In genomic region chr17:73891001-73891400, GRCh38 we compare ENCODE assay signal across 22 cellular contexts.
A peak's percentile ranks its signal among the peaks of the same experiment; 100 is the strongest.
DNase-seq lines count a peak whose midpoint lies in the region; ATAC-seq, FAIRE-seq and TF ChIP-seq lines count a peak whose summit lies in the region.
"Had no signal": no experiment of that assay in that cellular context is flagged by ENCODE, and none has a peak within 500 bp of the region (broad histone marks: within the 10 kb centered on the region; RNA-seq: fewer than 3 reads in every experiment).

No MANE protein-coding gene starts in this region.

- H3K9me1 ChIP-seq in IMR-90 (ENCODE audit: insufficient read depth, low read length) = no peaks in the 10 kb centered on the region

- H4K5ac ChIP-seq in IMR-90 (ENCODE audit: low read depth, low read length) = no peak overlapping the region
- no peak overlapping the region for H4K5ac ChIP-seq in H1 (ENCODE audit: insufficient read length, low read depth, low read length)

- H4K20me1 ChIP-seq in IMR-90 (ENCODE audit: insufficient read depth, low read length) (no peaks in the 10 kb centered on the region), H1 (replicated peaks in 1 of 2; ENCODE audit: control insufficient read depth in 1 of 2, insufficient read depth in 2 of 2, low read length in 2 of 2) (no peaks in the 10 kb centered on the region), neural cell (ENCODE audit: insufficient read depth) (no peaks in the 10 kb centered on the region)
- H4K20me1 ChIP-seq: BLaER1 treated with 17β-estradiol and CSF1 and Interleukin-3, amounts not matched to agents 10 nM and 100 nM had no signal

- H3K18ac ChIP-seq in IMR-90 (ENCODE audit: low read depth, low read length) (no peak overlapping the region), H1 (ENCODE audit: extremely low read depth, low read length) (no peak overlapping the region)

- BruUV-seq in IMR-90 (replicated peaks; lab: Mats Ljungman, UMichigan) = no TSS peak

- H3K27ac ChIP-seq in IMR-90 (ENCODE audit: insufficient read depth, low read length) (no peak overlapping the region), H1 (ENCODE audit: low read depth, low read length) (no peak overlapping the region), neural cell (ENCODE audit: low read length) (peak overlapping the region; percentile 33), small intestine (ENCODE audit: low read depth in 1 of 2, low read length in 1 of 2) (no peak overlapping the region)
- H3K27ac ChIP-seq: 22Rv1; A549; BLaER1 treated with 17β-estradiol and CSF1 and Interleukin-3, amounts not matched to agents 10 nM and 100 nM; C4-2B had no signal

- intact Hi-C loops in IMR-90 (cut with micrococcal nuclease) = no loop called here

- peaks cover 8% of the 10 kb centered on the region for H3K9me3 Mint-ChIP-seq in nephron progenitor cell
- H3K9me3 Mint-ChIP-seq: CD8-positive, alpha-beta T cell had no signal

- no peaks in the 10 kb centered on the region for H3F3A ChIP-seq in neural cell (ENCODE audit: insufficient read depth, low read length, poor library complexity, severe bottlenecking)

- no peaks in the 10 kb centered on the region for H3K79me2 ChIP-seq in H1 (ENCODE audit: control insufficient read depth in 1 of 2, insufficient read depth in 2 of 2, low read length in 2 of 2)
- no peaks in the 10 kb centered on the region for H3K79me2 ChIP-seq in neural cell (replicated peaks; ENCODE audit: insufficient read depth, low read length)

- POLR2A ChIA-PET in IMR-90 (lab: Charles Lee; ENCODE audit: unreplicated experiment) (no interaction called here), H1 (lab: Charles Lee; ENCODE audit: partially characterized antibody) (no interaction called here)

- H2BK5ac ChIP-seq in IMR-90 (ENCODE audit: low read depth, low read length, poor library complexity, severe bottlenecking) (no peak overlapping the region), H1 (ENCODE audit: low read depth, low read length) (no peak overlapping the region)

- H3K4me2 ChIP-seq in IMR-90 (ENCODE audit: low read depth, low read length) (no peak overlapping the region), H1 (ENCODE audit: insufficient read depth in 1 of 2, low read depth in 2 of 2, low read length in 2 of 2) (no peak overlapping the region), neural cell (ENCODE audit: low read length) (no peak overlapping the region)
- H3K4me2 ChIP-seq: A549; BLaER1 treated with 17β-estradiol and CSF1 and Interleukin-3, amounts not matched to agents 10 nM and 100 nM had no signal

- no peak overlapping the region for H2AFZ ChIP-seq in IMR-90 (replicated peaks; ENCODE audit: low read length, poor library complexity)
- H2AFZ ChIP-seq in H1 (ENCODE audit: low read length) = no peak overlapping the region
- no peak overlapping the region for H2AFZ ChIP-seq in neural cell (ENCODE audit: low read depth, low read length)

- no peaks in the 10 kb centered on the region for H3K4me1 Mint-ChIP-seq in nephron progenitor cell
- H3K4me1 Mint-ChIP-seq: B cell had no signal

- 52% methylated on average over 3 of the region's 8 CpGs; no CpG with 5 or more reads in 1 of the 2 experiments for WGBS in IMR-90 (ENCODE audit: extremely low coverage in 2 of 2, insufficient read length in 1 of 2), 2 experiments
- 96% methylated on average over 8 of the region's 8 CpGs; no CpG with 5 or more reads in 1 of the 2 experiments for WGBS in H1 (ENCODE audit: extremely low coverage in 1 of 2, insufficient coverage in 1 of 2, insufficient read length in 1 of 2, insufficient replicate concordance in 2 of 2, low coverage in 1 of 2, low lambda C conversion rate in 2 of 2, missing lambda C conversion rate in 1 of 2), 2 experiments
- 72 to 81% (median 79%) methylated on average over 8 of the region's 8 CpGs for WGBS in small intestine, 3 donors

- H3K27me3 ChIP-seq in IMR-90 (ENCODE audit: control insufficient read depth, insufficient read depth, low read length) (no peaks in the 10 kb centered on the region), H1 (replicated peaks in 1 of 4; ENCODE audit: control insufficient read depth in 3 of 4, extremely low read depth in 1 of 4, insufficient read depth in 3 of 4, low read length in 3 of 4) (peaks cover 0 to 3% (median 0%) of the 10 kb centered on the region in 4 experiments; a peak in 2 of 7 replicates), neural cell (ENCODE audit: insufficient read depth, low read depth, low read length) (no peaks in the 10 kb centered on the region), small intestine (ENCODE audit: control insufficient read depth in 2 of 2, insufficient read depth in 2 of 2, low read length in 2 of 2) (peaks cover 0 to 3% of the 10 kb centered on the region in 2 donors)
- H3K27me3 ChIP-seq: BLaER1 treated with 17β-estradiol and CSF1 and Interleukin-3, amounts not matched to agents 10 nM and 100 nM had no signal

- H3K36me3 Mint-ChIP-seq in nephron progenitor cell (ENCODE audit: low read depth) = no peaks in the 10 kb centered on the region
- H3K36me3 Mint-ChIP-seq: CD8-positive, alpha-beta T cell had no signal

- H3K23ac ChIP-seq in IMR-90 (ENCODE audit: low read depth, low read length) (no peak overlapping the region), H1 (ENCODE audit: insufficient read length) (no peak overlapping the region)

- DNase-seq in IMR-90 (no peak), NCI-H1694 treated with DMSO at 0.1 percent for 48 hours (lab: John Stamatoyannopoulos, UW) (peak; percentile 61), H1 (ENCODE audit: low read depth in 1 of 2, low spot score in 2 of 2) (no peak), nephron progenitor cell (no peak), small intestine (no peak)
- DNase-seq: AML-193; Caco-2; Calu3; CD4-positive, alpha-beta T cell; CD8-positive, alpha-beta T cell; DMS79 treated with DMSO at 0.1 percent for 48 hours; GF-D8 had no signal

- H3K56ac ChIP-seq in IMR-90 (ENCODE audit: extremely low read depth, insufficient read depth, low read length) (no peak overlapping the region), H1 (replicated peaks; ENCODE audit: insufficient read length, low read depth, low read length) (no peak overlapping the region)

- TF ChIP-seq CTCF in IMR-90 (conservative IDR thresholded peaks at IDR 0.05; ENCODE audit: low read depth, low read length) (no peak), H1 (IDR thresholded peaks at IDR 0.05; ENCODE audit: control extremely low read depth in 1 of 3, insufficient read depth in 1 of 3, low read depth in 1 of 3, low read length in 3 of 3) (no peak), neural cell (IDR thresholded peaks at IDR 0.05; ENCODE audit: poor library complexity, severe bottlenecking) (no peak), nephron progenitor cell (IDR thresholded peaks at IDR 0.05) (no peak)

- peaks cover 48% of the 10 kb centered on the region for H3K27me3 Mint-ChIP-seq in nephron progenitor cell (ENCODE audit: low read depth, poor library complexity)

- H2BK20ac ChIP-seq in IMR-90 (ENCODE audit: low read depth, low read length) (no peak overlapping the region), H1 (ENCODE audit: low read length) (no peak overlapping the region)

- H3K4ac ChIP-seq in IMR-90 (ENCODE audit: low read depth, low read length) (no peak overlapping the region), H1 (replicated peaks; ENCODE audit: insufficient read length, low read depth, low read length) (no peak overlapping the region)

- no peak overlapping the region for H4K91ac ChIP-seq in IMR-90 (ENCODE audit: insufficient read depth, low read depth, low read length)
- H4K91ac ChIP-seq in H1 (replicated peaks; ENCODE audit: insufficient read length, low read length) = no peak overlapping the region

- CTCF ChIA-PET in IMR-90 (lab: Yijun Ruan, JAX) (no interaction called here), H1 (lab: Charles Lee; ENCODE audit: partially characterized antibody) (interaction anchor here (0.6 to 2.3 kb wide), 6 partner anchors 8 to 227 kb away, joined by 3 to 8 read pairs (median 4); no protein-coding TSS in a partner anchor)

- H3K79me1 ChIP-seq in IMR-90 (ENCODE audit: low read depth in 1 of 2, low read length in 2 of 2) (no peaks in the 10 kb centered on the region), H1 (ENCODE audit: low read depth, low read length) (no peaks in the 10 kb centered on the region)

- TF ChIP-seq RAD21 in IMR-90 (IDR thresholded peaks at IDR 0.05; ENCODE audit: low read length) (no peak), H1 (IDR thresholded peaks at IDR 0.05 in 1 of 2, conservative IDR thresholded peaks at IDR 0.05 in 1 of 2; ENCODE audit: low read depth in 2 of 2, low read length in 2 of 2) (no peak), neural cell (conservative IDR thresholded peaks at IDR 0.05) (no peak)

- H2BK12ac ChIP-seq in H1 (ENCODE audit: low read depth, low read length) = no peak overlapping the region

- TF ChIP-seq POLR2A in IMR-90 (IDR thresholded peaks at IDR 0.05; ENCODE audit: low read depth, low read length) (no peak), H1 (IDR thresholded peaks at IDR 0.05; ENCODE audit: control extremely low read depth in 1 of 2, low read depth in 2 of 2, low read length in 2 of 2) (no peak)

- peak overlapping the region; percentile 55 for H2AK9ac ChIP-seq in IMR-90 (replicated peaks; ENCODE audit: low read depth, low read length, poor library complexity)

- FAIRE-seq in H1 (lab: Jason Lieb, UNC) (no peak), small intestine (lab: Jason Lieb, UNC) (no peak)
- FAIRE-seq: A549, D721Med, G401.6, GM12891 had no signal

- no peak overlapping the region for H3K4me3 Mint-ChIP-seq in nephron progenitor cell
- H3K4me3 Mint-ChIP-seq: B cell; CD4-positive, alpha-beta T cell; CD8-positive, alpha-beta T cell had no signal

- H2BK15ac ChIP-seq in IMR-90 (ENCODE audit: low read depth, low read length) (no peak overlapping the region), H1 (ENCODE audit: low read length) (no peak overlapping the region)

- TF ChIP-seq EP300 in H1 (IDR thresholded peaks at IDR 0.05; ENCODE audit: borderline replicate concordance in 1 of 2, low read depth in 2 of 2, low read length in 2 of 2) (no peak), neural cell (conservative IDR thresholded peaks at IDR 0.05; ENCODE audit: poor library complexity, severe bottlenecking) (no peak)

- no peak for ATAC-seq in IMR-90 (ENCODE audit: low read depth)
- ATAC-seq in GM21723 (IDR thresholded peaks at IDR 0.05; ENCODE audit: unreplicated experiment) = no peak
- ATAC-seq: A549; CD8-positive, alpha-beta T cell had no signal

- in situ Hi-C loops in IMR-90 (cut with MboI; ENCODE audit: low sequenced_read_pairs) = loop anchor here (25.0 kb wide), 1 partner anchor 196 kb away; no protein-coding TSS in a partner anchor

- no peak overlapping the region for H3K9ac ChIP-seq in IMR-90 (ENCODE audit: low read depth, low read length)
- no peak overlapping the region for H3K9ac ChIP-seq in H1 (replicated peaks in 1 of 4; ENCODE audit: extremely low read depth in 1 of 4, low read depth in 3 of 4, low read length in 3 of 4)
- H3K9ac ChIP-seq in neural cell (ENCODE audit: low read length) = no peak overlapping the region
- H3K9ac ChIP-seq: BLaER1 treated with 17β-estradiol and CSF1 and Interleukin-3, amounts not matched to agents 10 nM and 100 nM had no signal

- no peaks in the 10 kb centered on the region for H3K9me2 ChIP-seq in neural cell (ENCODE audit: insufficient read depth, low read length)

- dilution Hi-C loops in IMR-90 (cut with HindIII; ENCODE audit: low sequenced_read_pairs, unreplicated experiment) = no loop called here

- H2AK5ac ChIP-seq in IMR-90 (ENCODE audit: low read depth, low read length) = no peak overlapping the region
- no peak overlapping the region for H2AK5ac ChIP-seq in H1 (ENCODE audit: low read depth, low read length)

- no peak overlapping the region for H4K8ac ChIP-seq in IMR-90 (ENCODE audit: low read depth in 2 of 2, low read length in 2 of 2)
- H4K8ac ChIP-seq in H1 (ENCODE audit: extremely low read depth, insufficient read depth, low read length) = peak overlapping the region; percentile 29; the same call in 1 of the 2 replicates

- no peak overlapping the region for H3K4me3 ChIP-seq in IMR-90 (ENCODE audit: insufficient read depth, low read depth, low read length)
- no peak overlapping the region for H3K4me3 ChIP-seq in H1 (ENCODE audit: extremely low read depth in 1 of 4, insufficient read depth in 2 of 4, low read depth in 3 of 4, low read length in 4 of 4)
- no peak overlapping the region for H3K4me3 ChIP-seq in neural cell (ENCODE audit: low read length)
- H3K4me3 ChIP-seq in small intestine (ENCODE audit: low read depth in 1 of 2, low read length in 2 of 2) = no peak overlapping the region
- H3K4me3 ChIP-seq: A549; BLaER1 treated with 17β-estradiol and CSF1 and Interleukin-3, amounts not matched to agents 10 nM and 100 nM had no signal

- no peaks in the 10 kb centered on the region; the same call in 1 of the 2 replicates for H3K23me2 ChIP-seq in H1 (ENCODE audit: low read depth, low read length)

- no peak overlapping the region for H3K27ac Mint-ChIP-seq in nephron progenitor cell
- H3K27ac Mint-ChIP-seq: B cell; CD4-positive, alpha-beta T cell; CD8-positive, alpha-beta T cell had no signal

- H3K4me1 ChIP-seq in IMR-90 (ENCODE audit: control insufficient read depth, insufficient read depth, low read length) (no peaks in the 10 kb centered on the region), H1 (replicated peaks in 1 of 4; ENCODE audit: control insufficient read depth in 3 of 4, insufficient read depth in 4 of 4, low read length in 3 of 4) (no peaks in the 10 kb centered on the region), small intestine (ENCODE audit: control insufficient read depth in 2 of 2, insufficient read depth in 1 of 2, low read depth in 1 of 2, low read length in 1 of 2) (no peaks in the 10 kb centered on the region)
- H3K4me1 ChIP-seq: A549; BLaER1 treated with 17β-estradiol and CSF1 and Interleukin-3, amounts not matched to agents 10 nM and 100 nM; Caco-2 had no signal

- H2BK120ac ChIP-seq in IMR-90 (ENCODE audit: low read depth, low read length) (no peak overlapping the region), H1 (replicated peaks; ENCODE audit: low read depth, low read length) (no peak overlapping the region)

- H3K36me3 ChIP-seq in IMR-90 (ENCODE audit: control insufficient read depth, insufficient read depth, low read length) (no peaks in the 10 kb centered on the region), H1 (ENCODE audit: control insufficient read depth in 2 of 4, insufficient read depth in 4 of 4, low read length in 3 of 4) (no peaks in the 10 kb centered on the region), neural cell (ENCODE audit: insufficient read depth, low read length) (no peaks in the 10 kb centered on the region), small intestine (ENCODE audit: control insufficient read depth in 2 of 2, insufficient read depth in 2 of 2, low read length in 2 of 2) (no peaks in the 10 kb centered on the region)
- H3K36me3 ChIP-seq: BLaER1 treated with 17β-estradiol and CSF1 and Interleukin-3, amounts not matched to agents 10 nM and 100 nM had no signal

- H3K9me3 ChIP-seq in IMR-90 (ENCODE audit: control insufficient read depth, insufficient read depth, low read length) (peaks cover 29% of the 10 kb centered on the region), H1 (ENCODE audit: insufficient read depth in 2 of 2, low read depth in 1 of 2, low read length in 1 of 2) (no peaks in the 10 kb centered on the region), neural cell (ENCODE audit: low read length) (no peaks in the 10 kb centered on the region), small intestine (ENCODE audit: control insufficient read depth, low read depth) (no peaks in the 10 kb centered on the region)
- H3K9me3 ChIP-seq: A549, Caco-2 had no signal

- H3K14ac ChIP-seq in IMR-90 (replicated peaks; ENCODE audit: low read depth, low read length) (no peak overlapping the region), H1 (ENCODE audit: insufficient read length) (no peak overlapping the region)
